In genomic region chr2:9191044-9191481, GRCh38 we compare ENCODE assay signal across 8 cellular contexts. TPM values are rescaled to one million over a fixed set of nuclear protein-coding genes. Genes with fewer than 3 reads are reported as not detected.
DNase-seq lines count a peak whose midpoint lies in the region; ATAC-seq and TF ChIP-seq lines count a peak whose summit lies in the region.

No MANE protein-coding gene starts in this region.

- H3K4me1 Mint-ChIP-seq in activated T-cell treated with anti-CD3 and anti-CD28 coated beads, Interleukin-2, amount 50 U/mL, for 72 hours (ENCODE audit: low read depth) = no peaks in the 10 kb centered on the region

- no peaks in the 10 kb centered on the region for H4K20me1 ChIP-seq in BLaER1 treated with 17β-estradiol and CSF1 and Interleukin-3, amounts not matched to agents 10 nM and 100 nM

- DNase-seq in globus pallidus (ENCODE audit: low spot score) (peak; percentile 77), ovary (peak; percentile 48 to 81 (median 53)), D341Med (ENCODE audit: low spot score) (no peak), cortex of kidney (lab: John Stamatoyannopoulos, UW) (no peak), GM10266 (ENCODE audit: extremely low spot score) (no peak)
- no peak for DNase-seq in activated T-cell treated with anti-CD3 and anti-CD28 coated beads, Interleukin-2, amount 50 U/mL, for 72 hours

- 18 to 25% (median 22%) methylated on average over 9 of the region's 9 CpGs for WGBS in ovary, 3 donors

- H3K27ac ChIP-seq in BLaER1 treated with 17β-estradiol and CSF1 and Interleukin-3, amounts not matched to agents 10 nM and 100 nM = peak overlapping the region in 10 of 11 experiments; percentile 56 to 89 (median 75); a peak in 20 of 22 replicates
- peak overlapping the region in 1 of 2 donors; percentile 34 for H3K27ac ChIP-seq in ovary

- peaks cover 25 to 46% (median 30%) of the 10 kb centered on the region in 10 experiments for H3K4me1 ChIP-seq in BLaER1 treated with 17β-estradiol and CSF1 and Interleukin-3, amounts not matched to agents 10 nM and 100 nM
- H3K4me1 ChIP-seq in ovary (ENCODE audit: insufficient read depth) = peaks cover 7% of the 10 kb centered on the region

- intact Hi-C loops in ovary (cut with DNase I) = no loop called here

- peak; percentile 83 for ATAC-seq in SK-N-SH treated with all-trans-retinoic acid at 6 μM for 48 hours
- ATAC-seq in activated T-cell treated with anti-CD3 and anti-CD28 coated beads, Interleukin-2, amount 50 U/mL, for 72 hours (replicated peaks in 1 of 2) = no peak

- no peak overlapping the region for H3K27ac Mint-ChIP-seq in activated T-cell treated with anti-CD3 and anti-CD28 coated beads, Interleukin-2, amount 50 U/mL, for 72 hours

- TF ChIP-seq CTCF in ovary (IDR thresholded peaks at IDR 0.05) (no peak), GM10266 (IDR thresholded peaks at IDR 0.05; ENCODE audit: control insufficient read depth, insufficient read depth, low read depth, missing control alignments) (no peak)

- H3K27me3 ChIP-seq in BLaER1 treated with 17β-estradiol and CSF1 and Interleukin-3, amounts not matched to agents 10 nM and 100 nM = no peaks in the 10 kb centered on the region
- no peaks in the 10 kb centered on the region for H3K27me3 ChIP-seq in ovary

- H3K4me3 ChIP-seq in BLaER1 treated with 17β-estradiol and CSF1 and Interleukin-3, amounts not matched to agents 10 nM and 100 nM = peak overlapping the region in 3 of 10 experiments; percentile 8 to 32 (median 12); a peak in 1 of 20 replicates
- H3K4me3 ChIP-seq in ovary = no peak overlapping the region

- H3K9me3 ChIP-seq in BLaER1 treated with 17β-estradiol and CSF1 and Interleukin-3, amounts not matched to agents 10 nM and 100 nM (replicated peaks in 1 of 11) = peaks cover 0 to 15% (median 0%) of the 10 kb centered on the region in 11 experiments; a peak in 6 of 22 replicates
- no peaks in the 10 kb centered on the region for H3K9me3 ChIP-seq in ovary

- no peaks in the 10 kb centered on the region for H3K9me3 Mint-ChIP-seq in activated T-cell treated with anti-CD3 and anti-CD28 coated beads, Interleukin-2, amount 50 U/mL, for 72 hours

- no peak for TF ChIP-seq EP300 in ovary (IDR thresholded peaks at IDR 0.05)

- H3K36me3 Mint-ChIP-seq in activated T-cell treated with anti-CD3 and anti-CD28 coated beads, Interleukin-2, amount 50 U/mL, for 72 hours (ENCODE audit: insufficient read depth in 2 of 2) = no peaks in the 10 kb centered on the region

- peak overlapping the region in 10 of 11 experiments; percentile 48 to 79 (median 59); a peak in 15 of 22 replicates for H3K9ac ChIP-seq in BLaER1 treated with 17β-estradiol and CSF1 and Interleukin-3, amounts not matched to agents 10 nM and 100 nM

- H3K36me3 ChIP-seq in BLaER1 treated with 17β-estradiol and CSF1 and Interleukin-3, amounts not matched to agents 10 nM and 100 nM = no peaks in the 10 kb centered on the region
- H3K36me3 ChIP-seq in ovary = no peaks in the 10 kb centered on the region

- H3K4me2 ChIP-seq in BLaER1 treated with 17β-estradiol and CSF1 and Interleukin-3, amounts not matched to agents 10 nM and 100 nM = peak overlapping the region; percentile 72 to 91 (median 84)

- H3K27me3 Mint-ChIP-seq in activated T-cell treated with anti-CD3 and anti-CD28 coated beads, Interleukin-2, amount 50 U/mL, for 72 hours (ENCODE audit: low read depth) = peaks cover 7% of the 10 kb centered on the region

- TF ChIP-seq POLR2A in ovary (IDR thresholded peaks at IDR 0.05) = no peak

- H3K4me3 Mint-ChIP-seq in activated T-cell treated with anti-CD3 and anti-CD28 coated beads, Interleukin-2, amount 50 U/mL, for 72 hours = no peak overlapping the region

TF ChIP-seq in SK-N-SH treated with all-trans-retinoic acid at 6 μM for 48 hours, 23 proteins besides CTCF, POLR2A, EP300 and RAD21:
- TF ChIP-seq BACH2 (CRISPR knock-in tag; IDR thresholded peaks at IDR 0.05; ENCODE audit: borderline replicate concordance) (no peak), ESRRG (CRISPR knock-in tag; IDR thresholded peaks at IDR 0.05) (no peak), ZNF565 (CRISPR knock-in tag; conservative IDR thresholded peaks at IDR 0.05; ENCODE audit: low read depth) (no peak), OSR1 (CRISPR knock-in tag; IDR thresholded peaks at IDR 0.05) (no peak), SNAI2 (CRISPR knock-in tag; IDR thresholded peaks at IDR 0.05) (peak; percentile 40; the same call in 1 of the 2 replicates), ZFP3 (CRISPR knock-in tag; IDR thresholded peaks at IDR 0.05) (0 out of 2 replicates have a peak, but pooled peaks have one; percentile 34), ISL1 (CRISPR knock-in tag; IDR thresholded peaks at IDR 0.05) (no peak; the same call in 1 of the 2 replicates), ZC3H10 (CRISPR knock-in tag; IDR thresholded peaks at IDR 0.05) (no peak), CSDC2 (CRISPR knock-in tag; IDR thresholded peaks at IDR 0.05) (0 out of 2 replicates have a peak, but pooled peaks have one; percentile 35), ZFP30 (CRISPR knock-in tag; IDR thresholded peaks at IDR 0.05) (no peak)
- TF ChIP-seq, protein P1, sequence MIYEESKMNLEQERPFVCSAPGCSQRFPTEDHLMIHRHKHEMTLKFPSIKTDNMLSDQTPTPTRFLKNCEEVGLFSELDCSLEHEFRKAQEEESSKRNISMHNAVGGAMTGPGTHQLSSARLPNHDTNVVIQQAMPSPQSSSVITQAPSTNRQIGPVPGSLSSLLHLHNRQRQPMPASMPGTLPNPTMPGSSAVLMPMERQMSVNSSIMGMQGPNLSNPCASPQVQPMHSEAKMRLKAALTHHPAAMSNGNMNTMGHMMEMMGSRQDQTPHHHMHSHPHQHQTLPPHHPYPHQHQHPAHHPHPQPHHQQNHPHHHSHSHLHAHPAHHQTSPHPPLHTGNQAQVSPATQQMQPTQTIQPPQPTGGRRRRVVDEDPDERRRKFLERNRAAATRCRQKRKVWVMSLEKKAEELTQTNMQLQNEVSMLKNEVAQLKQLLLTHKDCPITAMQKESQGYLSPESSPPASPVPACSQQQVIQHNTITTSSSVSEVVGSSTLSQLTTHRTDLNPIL (CRISPR knock-in tag; IDR thresholded peaks at IDR 0.05; ENCODE audit: low read depth) = peak; percentile 56; the same call in 1 of the 2 replicates
- TF ChIP-seq, protein P2, sequence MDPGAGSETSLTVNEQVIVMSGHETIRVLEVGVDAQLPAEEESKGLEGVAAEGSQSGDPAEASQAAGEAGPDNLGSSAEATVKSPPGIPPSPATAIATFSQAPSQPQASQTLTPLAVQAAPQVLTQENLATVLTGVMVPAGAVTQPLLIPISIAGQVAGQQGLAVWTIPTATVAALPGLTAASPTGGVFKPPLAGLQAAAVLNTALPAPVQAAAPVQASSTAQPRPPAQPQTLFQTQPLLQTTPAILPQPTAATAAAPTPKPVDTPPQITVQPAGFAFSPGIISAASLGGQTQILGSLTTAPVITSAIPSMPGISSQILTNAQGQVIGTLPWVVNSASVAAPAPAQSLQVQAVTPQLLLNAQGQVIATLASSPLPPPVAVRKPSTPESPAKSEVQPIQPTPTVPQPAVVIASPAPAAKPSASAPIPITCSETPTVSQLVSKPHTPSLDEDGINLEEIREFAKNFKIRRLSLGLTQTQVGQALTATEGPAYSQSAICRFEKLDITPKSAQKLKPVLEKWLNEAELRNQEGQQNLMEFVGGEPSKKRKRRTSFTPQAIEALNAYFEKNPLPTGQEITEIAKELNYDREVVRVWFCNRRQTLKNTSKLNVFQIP (CRISPR knock-in tag; IDR thresholded peaks at IDR 0.05; ENCODE audit: borderline replicate concordance, low read depth) = no peak
- TF ChIP-seq, protein P3, sequence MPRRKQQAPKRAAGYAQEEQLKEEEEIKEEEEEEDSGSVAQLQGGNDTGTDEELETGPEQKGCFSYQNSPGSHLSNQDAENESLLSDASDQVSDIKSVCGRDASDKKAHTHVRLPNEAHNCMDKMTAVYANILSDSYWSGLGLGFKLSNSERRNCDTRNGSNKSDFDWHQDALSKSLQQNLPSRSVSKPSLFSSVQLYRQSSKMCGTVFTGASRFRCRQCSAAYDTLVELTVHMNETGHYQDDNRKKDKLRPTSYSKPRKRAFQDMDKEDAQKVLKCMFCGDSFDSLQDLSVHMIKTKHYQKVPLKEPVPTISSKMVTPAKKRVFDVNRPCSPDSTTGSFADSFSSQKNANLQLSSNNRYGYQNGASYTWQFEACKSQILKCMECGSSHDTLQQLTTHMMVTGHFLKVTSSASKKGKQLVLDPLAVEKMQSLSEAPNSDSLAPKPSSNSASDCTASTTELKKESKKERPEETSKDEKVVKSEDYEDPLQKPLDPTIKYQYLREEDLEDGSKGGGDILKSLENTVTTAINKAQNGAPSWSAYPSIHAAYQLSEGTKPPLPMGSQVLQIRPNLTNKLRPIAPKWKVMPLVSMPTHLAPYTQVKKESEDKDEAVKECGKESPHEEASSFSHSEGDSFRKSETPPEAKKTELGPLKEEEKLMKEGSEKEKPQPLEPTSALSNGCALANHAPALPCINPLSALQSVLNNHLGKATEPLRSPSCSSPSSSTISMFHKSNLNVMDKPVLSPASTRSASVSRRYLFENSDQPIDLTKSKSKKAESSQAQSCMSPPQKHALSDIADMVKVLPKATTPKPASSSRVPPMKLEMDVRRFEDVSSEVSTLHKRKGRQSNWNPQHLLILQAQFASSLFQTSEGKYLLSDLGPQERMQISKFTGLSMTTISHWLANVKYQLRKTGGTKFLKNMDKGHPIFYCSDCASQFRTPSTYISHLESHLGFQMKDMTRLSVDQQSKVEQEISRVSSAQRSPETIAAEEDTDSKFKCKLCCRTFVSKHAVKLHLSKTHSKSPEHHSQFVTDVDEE (CRISPR knock-in tag; IDR thresholded peaks at IDR 0.05) = peak; percentile 65; the same call in 1 of the 2 replicates
TF ChIP-seq in SK-N-SH treated with all-trans-retinoic acid at 6 μM for 48 hours: peak in this region for 5.

RNA-seq across cellular contexts. Expression of gene ASAP2, which starts 15.5 kb away (rescaled TPM):
- 10 to 100 TPM; 11.3 to 22.7 (median 17.3) TPM for total RNA-seq in ovary
- polyA plus RNA-seq in ovary = 10 to 100 TPM; 10.3 to 15.5 TPM
- under 1 TPM; 0.10 to 0.42 TPM for total RNA-seq in activated T-cell treated with anti-CD3 and anti-CD28 coated beads, Interleukin-2, amount 50 U/mL, for 72 hours

Comparison
In these comparisons a context has a peak if more than half of its experiments do, and no peak if none do; other contexts are left out.
1. DNase-seq: peak in globus pallidus (single experiment) and ovary (5 of 5); none in activated T-cell treated with anti-CD3 and anti-CD28 coated beads, Interleukin-2, amount 50 U/mL, for 72 hours (0 of 2), D341Med (single experiment), cortex of kidney (single experiment) and GM10266 (single experiment).
2. RNA of gene ASAP2, which starts 15.5 kb away (total RNA-seq): 11.3 to 22.7 TPM in ovary; 0.10 to 0.42 TPM in activated T-cell treated with anti-CD3 and anti-CD28 coated beads, Interleukin-2, amount 50 U/mL, for 72 hours; every median in the first group is over 4 times any median in the second.